Comparison of ENCODE assay signal across 15 cellular contexts in the genomic region with DNA sequence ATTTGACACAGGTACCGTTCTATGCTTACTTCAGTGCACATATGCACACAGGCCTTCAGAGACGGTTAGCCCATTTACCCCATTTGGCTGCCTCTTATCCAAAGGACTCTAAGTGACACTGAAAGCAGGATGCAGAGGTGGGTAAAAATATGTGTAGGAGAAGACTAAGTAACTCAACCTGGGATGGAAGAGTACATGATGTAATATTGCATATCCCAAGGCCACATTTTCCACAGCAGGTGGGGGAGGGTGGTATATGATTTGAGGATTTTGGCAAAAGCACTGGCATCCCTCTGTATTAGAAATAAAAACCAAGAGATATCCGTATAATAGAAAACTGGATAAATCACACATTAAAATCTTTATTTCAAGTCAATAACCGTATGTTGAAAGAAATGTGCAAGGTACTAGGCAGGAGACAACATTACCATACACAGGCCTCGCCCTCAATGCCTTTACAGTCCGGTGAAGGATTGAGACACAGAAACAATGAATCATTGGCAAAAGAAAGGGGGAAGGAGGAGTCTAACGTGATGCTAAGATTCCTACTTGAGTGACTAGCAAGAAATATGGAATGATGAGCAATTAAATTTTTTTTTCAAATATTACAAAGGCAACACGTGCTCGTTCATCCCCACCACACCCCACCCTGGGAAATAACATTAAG.
DNase-seq lines count a peak whose midpoint lies in the region; ATAC-seq and TF ChIP-seq lines count a peak whose summit lies in the region.
"Had no signal": no experiment of that assay in that cellular context is flagged by ENCODE, and none has a peak within 500 bp of the region (broad histone marks: within the 10 kb centered on the region; RNA-seq: fewer than 3 reads in every experiment).

No MANE protein-coding gene starts in this region.

- H3K9me3 ChIP-seq in hepatocyte (ENCODE audit: low read depth), result no peaks in the 10 kb centered on the region
- H3K9me3 ChIP-seq in smooth muscle cell (replicated peaks; ENCODE audit: low read depth), result no peaks in the 10 kb centered on the region
- H3K9me3 ChIP-seq in adrenal gland (replicated peaks in 1 of 3), result no peaks in the 10 kb centered on the region

- H3K27me3 ChIP-seq in KMS-11 (ENCODE audit: insufficient read depth, low read depth), result no peaks in the 10 kb centered on the region
- H3K27me3 ChIP-seq in hepatocyte, result no peaks in the 10 kb centered on the region
- H3K27me3 ChIP-seq in smooth muscle cell (ENCODE audit: low read depth), result no peaks in the 10 kb centered on the region
- H3K27me3 ChIP-seq in adrenal gland, result no peaks in the 10 kb centered on the region

- no peaks in the 10 kb centered on the region for H3K36me3 Mint-ChIP-seq in activated B cell treated with CpG ODN at 0.5 μM for 24 hours (ENCODE audit: low read depth)
- H3K36me3 Mint-ChIP-seq: CD8-positive, alpha-beta T cell; natural killer cell treated with Interleukin-12 subunit alpha and Interleukin-12 subunit beta and Interleukin-15 and Interleukin-18, amount 100 ng/mL, for 72 hours had no signal

- TF ChIP-seq CTCF in KMS-11 (conservative IDR thresholded peaks at IDR 0.05; ENCODE audit: low read depth, low read length), result no peak
- no peak for TF ChIP-seq CTCF in activated B cell treated with CpG ODN at 0.5 μM for 24 hours (IDR thresholded peaks at IDR 0.05)
- no peak for TF ChIP-seq CTCF in hepatocyte (IDR thresholded peaks at IDR 0.05; ENCODE audit: poor library complexity)
- TF ChIP-seq CTCF in smooth muscle cell (IDR thresholded peaks at IDR 0.05; ENCODE audit: borderline replicate concordance, insufficient read depth, poor library complexity, severe bottlenecking), result no peak
- TF ChIP-seq CTCF in coronary artery (IDR thresholded peaks at IDR 0.05), result no peak
- TF ChIP-seq CTCF in adrenal gland (IDR thresholded peaks at IDR 0.05), result no peak

- H3K36me3 ChIP-seq in KMS-11 (ENCODE audit: insufficient read depth) (no peaks in the 10 kb centered on the region), hepatocyte (replicated peaks; ENCODE audit: insufficient read depth, low read depth) (no peaks in the 10 kb centered on the region), smooth muscle cell (ENCODE audit: low read depth) (no peaks in the 10 kb centered on the region), adrenal gland (replicated peaks in 1 of 2) (no peaks in the 10 kb centered on the region)

- H4K20me1 ChIP-seq in KMS-11 (ENCODE audit: insufficient read depth) (no peaks in the 10 kb centered on the region), hepatocyte (ENCODE audit: insufficient read depth, poor library complexity, severe bottlenecking) (no peaks in the 10 kb centered on the region), smooth muscle cell (ENCODE audit: low read depth) (no peaks in the 10 kb centered on the region)

- H3F3A ChIP-seq in smooth muscle cell (ENCODE audit: low read depth), result no peaks in the 10 kb centered on the region

- H3K27ac Mint-ChIP-seq in activated B cell treated with CpG ODN at 0.5 μM for 24 hours, result peak overlapping the region; percentile 60
- H3K27ac Mint-ChIP-seq: activated T-helper 1 cell treated with anti-CD3 and anti-CD28 coated beads, Interleukin-12 subunit alpha, Interleukin-12 subunit beta, Interleukin-2, Interleukin-4 antibody, amounts not matched to agents 30 ng/mL and 10 ng/mL and 1 ng/mL, durations not matched to agents 14 hours and 24 hours and 36 hours; CD8-positive, alpha-beta T cell; natural killer cell treated with Interleukin-12 subunit alpha and Interleukin-12 subunit beta and Interleukin-15 and Interleukin-18, amount 100 ng/mL, for 72 hours had no signal

- H3K4me2 ChIP-seq in KMS-11 (peak overlapping the region; percentile 54), hepatocyte (no peak overlapping the region), smooth muscle cell (no peak overlapping the region)

- no peaks in the 10 kb centered on the region for H3K9me2 ChIP-seq in hepatocyte (replicated peaks; ENCODE audit: insufficient read depth)

- ATAC-seq in activated B cell treated with CpG ODN at 0.5 μM for 24 hours (ENCODE audit: low read depth), result peak; percentile 54
- no peak for ATAC-seq in GM21717 (IDR thresholded peaks at IDR 0.05; ENCODE audit: unreplicated experiment)
- ATAC-seq: CD8-positive, alpha-beta T cell; left lobe of liver; natural killer cell treated with Interleukin-12 subunit alpha and Interleukin-12 subunit beta and Interleukin-15 and Interleukin-18, amount 100 ng/mL, for 72 hours had no signal

- H3K27me3 Mint-ChIP-seq in activated B cell treated with CpG ODN at 0.5 μM for 24 hours, result no peaks in the 10 kb centered on the region
- H3K27me3 Mint-ChIP-seq: natural killer cell treated with Interleukin-12 subunit alpha and Interleukin-12 subunit beta and Interleukin-15 and Interleukin-18, amount 100 ng/mL, for 72 hours; stimulated activated naive CD8-positive, alpha-beta T cell treated with anti-CD3 and anti-CD28 coated beads, Interleukin-15, Interleukin-2, amounts not matched to agents 100 ng/mL and 50 ng/mL, for 24 hours had no signal

- DNase-seq in activated B cell treated with CpG ODN at 0.5 μM for 24 hours (no peak), hepatocyte (ENCODE audit: low spot score) (no peak), smooth muscle cell (lab: John Stamatoyannopoulos, UW; ENCODE audit: unreplicated experiment) (no peak), coronary artery (ENCODE audit: low spot score) (no peak), iPS-NIHi11 (ENCODE audit: low spot score) (no peak), adrenal gland (no peak)
- DNase-seq: CD8-positive, alpha-beta T cell; KBM-7; right cardiac atrium had no signal

- H3K9ac ChIP-seq in KMS-11, result peak overlapping the region; percentile 22; the same call in 1 of the 2 replicates
- H3K9ac ChIP-seq in smooth muscle cell (ENCODE audit: low read depth), result no peak overlapping the region

- H3K79me2 ChIP-seq in KMS-11 (ENCODE audit: insufficient read depth, low read depth) (no peaks in the 10 kb centered on the region), hepatocyte (no peaks in the 10 kb centered on the region), smooth muscle cell (ENCODE audit: low read depth) (no peaks in the 10 kb centered on the region)

- POLR2A ChIA-PET in activated B cell treated with CpG ODN at 0.5 μM for 24 hours (lab: Charles Lee), result interaction anchor here (1.1 to 1.6 kb wide), 4 partner anchors 8 to 161 kb away, joined by 3 to 11 read pairs (median 4); partner anchors contain the start of gene RASGEF1B

- TF ChIP-seq POLR2A in adrenal gland (IDR thresholded peaks at IDR 0.05), result no peak

- H3K4me1 ChIP-seq in KMS-11 (ENCODE audit: low read depth, poor library complexity, severe bottlenecking), result peaks cover 75% of the 10 kb centered on the region
- no peaks in the 10 kb centered on the region for H3K4me1 ChIP-seq in hepatocyte (ENCODE audit: insufficient read depth)
- H3K4me1 ChIP-seq in smooth muscle cell (ENCODE audit: low read depth), result no peaks in the 10 kb centered on the region
- no peaks in the 10 kb centered on the region for H3K4me1 ChIP-seq in adrenal gland (replicated peaks in 1 of 2)

- peaks cover 60% of the 10 kb centered on the region for H3K4me1 Mint-ChIP-seq in activated B cell treated with CpG ODN at 0.5 μM for 24 hours

- peak overlapping the region; percentile 9 for H3K4me3 ChIP-seq in KMS-11 (IDR thresholded peaks at IDR 0.05; ENCODE audit: insufficient read depth, low read depth, low read length)
- H3K4me3 ChIP-seq in hepatocyte, result no peak overlapping the region
- no peak overlapping the region for H3K4me3 ChIP-seq in smooth muscle cell
- H3K4me3 ChIP-seq in coronary artery, result no peak overlapping the region
- no peak overlapping the region for H3K4me3 ChIP-seq in adrenal gland

- WGBS in hepatocyte (ENCODE audit: low lambda C conversion rate, missing lambda C conversion rate), result 75% methylated on average over 9 of the region's 9 CpGs
- WGBS in smooth muscle cell (ENCODE audit: low lambda C conversion rate), result 68% methylated on average over 9 of the region's 9 CpGs
- WGBS in adrenal gland, 4 donors, result 57 to 62% (median 60%) methylated on average over 9 of the region's 9 CpGs

- peak overlapping the region; percentile 58 for H3K27ac ChIP-seq in KMS-11
- H3K27ac ChIP-seq in hepatocyte, result peak overlapping the region; percentile 6
- peak overlapping the region; percentile 72 for H3K27ac ChIP-seq in smooth muscle cell (ENCODE audit: low read depth)
- no peak overlapping the region for H3K27ac ChIP-seq in coronary artery
- no peak overlapping the region for H3K27ac ChIP-seq in adrenal gland

- H3K4me3 Mint-ChIP-seq in activated B cell treated with CpG ODN at 0.5 μM for 24 hours, result no peak overlapping the region
- H3K4me3 Mint-ChIP-seq: activated T-helper 1 cell treated with anti-CD3 and anti-CD28 coated beads, Interleukin-12 subunit alpha, Interleukin-12 subunit beta, Interleukin-2, Interleukin-4 antibody, amounts not matched to agents 30 ng/mL and 10 ng/mL and 1 ng/mL, durations not matched to agents 14 hours and 24 hours and 36 hours; CD8-positive, alpha-beta T cell; natural killer cell treated with Interleukin-12 subunit alpha and Interleukin-12 subunit beta and Interleukin-15 and Interleukin-18, amount 100 ng/mL, for 72 hours; stimulated activated naive CD8-positive, alpha-beta T cell treated with anti-CD3 and anti-CD28 coated beads, Interleukin-15, Interleukin-2, amounts not matched to agents 100 ng/mL and 50 ng/mL, for 24 hours had no signal

- H2AFZ ChIP-seq in KMS-11 (ENCODE audit: low read depth) (no peak overlapping the region), hepatocyte (no peak overlapping the region), smooth muscle cell (ENCODE audit: low read depth) (no peak overlapping the region)

- intact Hi-C loops in activated B cell treated with CpG ODN at 0.5 μM for 24 hours (cut with micrococcal nuclease), result loop anchor here (1.0 kb wide), 1 partner anchor 70 kb away; no protein-coding TSS in a partner anchor
- intact Hi-C loops in adrenal gland (cut with DNase I), result no loop called here

- H3K9me3 Mint-ChIP-seq in activated B cell treated with CpG ODN at 0.5 μM for 24 hours, result no peaks in the 10 kb centered on the region
- H3K9me3 Mint-ChIP-seq: activated T-helper 1 cell treated with anti-CD3 and anti-CD28 coated beads, Interleukin-12 subunit alpha, Interleukin-12 subunit beta, Interleukin-2, Interleukin-4 antibody, amounts not matched to agents 30 ng/mL and 10 ng/mL and 1 ng/mL, durations not matched to agents 14 hours and 24 hours and 36 hours; CD8-positive, alpha-beta T cell; natural killer cell treated with Interleukin-12 subunit alpha and Interleukin-12 subunit beta and Interleukin-15 and Interleukin-18, amount 100 ng/mL, for 72 hours; stimulated activated naive CD8-positive, alpha-beta T cell treated with anti-CD3 and anti-CD28 coated beads, Interleukin-15, Interleukin-2, amounts not matched to agents 100 ng/mL and 50 ng/mL, for 24 hours had no signal

- CTCF ChIA-PET in activated B cell treated with CpG ODN at 0.5 μM for 24 hours (lab: Charles Lee), result no interaction called here

Comparison
In these comparisons a context has a peak if more than half of its experiments do, and no peak if none do; other contexts are left out.
1. H3K27ac ChIP-seq: peak in KMS-11 (single experiment), hepatocyte (single experiment) and smooth muscle cell (single experiment); none in coronary artery (0 of 2) and adrenal gland (0 of 5).